Comparison of ENCODE assay signal across 26 cellular contexts in the genomic region with DNA sequence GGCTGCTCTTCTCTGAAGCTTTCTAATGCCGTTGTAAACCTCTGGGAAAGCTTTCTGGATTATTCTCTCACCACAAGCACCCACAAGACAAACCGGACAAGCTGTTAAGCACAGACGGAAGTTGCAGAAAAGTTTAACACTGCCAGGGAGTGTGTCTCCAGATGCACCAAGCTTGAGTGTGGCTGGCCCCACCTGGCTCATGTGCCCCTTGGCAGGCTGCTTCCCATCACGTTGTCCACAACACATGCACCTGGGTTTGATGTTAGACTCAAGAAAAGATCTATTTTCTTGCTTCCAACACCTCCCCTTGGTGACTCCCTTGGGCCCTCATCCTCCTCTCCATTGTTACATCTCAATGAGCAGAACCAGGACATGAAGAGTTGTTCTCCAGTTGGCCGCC.
"Had no signal": no experiment of that assay in that cellular context is flagged by ENCODE, and none has a peak within 500 bp of the region (broad histone marks: within the 10 kb centered on the region; RNA-seq: fewer than 3 reads in every experiment).

No MANE protein-coding gene starts in this region.

- DNase-seq: activated CD4-positive, alpha-beta T cell treated with anti-CD3 and anti-CD28 coated beads for 36 hours; activated CD8-positive, alpha-beta memory T cell treated with anti-CD3 and anti-CD28 coated beads, Interleukin-2, amount 50 U/mL, for 4 hours; activated CD8-positive, alpha-beta T cell treated with anti-CD3 and anti-CD28 coated beads for 36 hours; activated gamma-delta T cell treated with Interleukin-2 at 50 U/mL for 16 hours; activated naive CD4-positive, alpha-beta T cell treated with anti-CD3 and anti-CD28 coated beads, Interleukin-2, amount 10 ng/mL, durations not matched to agents 7 days and 5 days; activated naive CD8-positive, alpha-beta T cell treated with anti-CD3 and anti-CD28 coated beads for 36 hours; activated T-cell treated with anti-CD3 and anti-CD28 coated beads, Interleukin-2, amount 50 U/mL, for 72 hours; caudate nucleus; NCI-H1092 treated with DMSO at 0.1 percent for 48 hours; NCI-H1417 treated with DMSO at 0.1 percent for 48 hours; NCI-H1694 treated with DMSO at 0.1 percent for 48 hours; NCI-H2029 treated with DMSO at 0.1 percent for 48 hours; NCI-H345; NCI-H510A; NCI-H526 treated with DMSO at 0.1 percent for 48 hours; NK-92 treated with Interleukin-12 subunit alpha and Interleukin-12 subunit beta, amount 100 ng/mL, for 24 hours; OCI-M1; RPMI8226; T-cell; T-helper 2 cell; WERI-Rb-1 had no signal

- H3K36me3 Mint-ChIP-seq: activated naive CD4-positive, alpha-beta T cell treated with anti-CD3 and anti-CD28 coated beads, Interleukin-2, amount 10 ng/mL, durations not matched to agents 7 days and 5 days; activated naive CD8-positive, alpha-beta T cell treated with anti-CD3 and anti-CD28 coated beads for 36 hours; T-cell had no signal

- H3K4me3 Mint-ChIP-seq: activated CD4-positive, alpha-beta T cell treated with anti-CD3 and anti-CD28 coated beads for 36 hours; activated CD8-positive, alpha-beta T cell treated with anti-CD3 and anti-CD28 coated beads for 36 hours; activated naive CD4-positive, alpha-beta T cell treated with anti-CD3 and anti-CD28 coated beads, Interleukin-2, amount 10 ng/mL, durations not matched to agents 7 days and 5 days; activated naive CD8-positive, alpha-beta T cell treated with anti-CD3 and anti-CD28 coated beads for 36 hours; activated T-cell treated with anti-CD3 and anti-CD28 coated beads, Interleukin-2, amount 50 U/mL, for 72 hours; T-cell had no signal

- H3K27me3 Mint-ChIP-seq: activated CD8-positive, alpha-beta T cell treated with anti-CD3 and anti-CD28 coated beads for 36 hours had no signal

- ATAC-seq: activated CD4-positive, alpha-beta T cell treated with anti-CD3 and anti-CD28 coated beads for 36 hours; activated CD8-positive, alpha-beta T cell treated with anti-CD3 and anti-CD28 coated beads for 36 hours; activated T-cell treated with anti-CD3 and anti-CD28 coated beads, Interleukin-2, amount 50 U/mL, for 72 hours; Panc1; Right ventricle myocardium inferior; T-cell had no signal

- H3K27ac ChIP-seq: KMS-11, SK-N-MC, WERI-Rb-1 had no signal

- H3K27ac Mint-ChIP-seq: activated CD4-positive, alpha-beta T cell treated with anti-CD3 and anti-CD28 coated beads for 36 hours; activated CD8-positive, alpha-beta T cell treated with anti-CD3 and anti-CD28 coated beads for 36 hours; activated naive CD4-positive, alpha-beta T cell treated with anti-CD3 and anti-CD28 coated beads, Interleukin-2, amount 10 ng/mL, durations not matched to agents 7 days and 5 days; activated T-cell treated with anti-CD3 and anti-CD28 coated beads, Interleukin-2, amount 50 U/mL, for 72 hours; activated T-helper 2 cell treated with anti-CD3 and anti-CD28 coated beads, Interferon-gamma antibody, Interleukin-2, Interleukin-4, amounts not matched to agents 10 μg/mL and 5 μg/mL and 100 μg/mL, durations not matched to agents 14 hours and 24 hours and 36 hours; T-cell had no signal

- H3K36me3 ChIP-seq: WERI-Rb-1 had no signal

- H3K9me3 Mint-ChIP-seq: activated CD8-positive, alpha-beta T cell treated with anti-CD3 and anti-CD28 coated beads for 36 hours; activated naive CD4-positive, alpha-beta T cell treated with anti-CD3 and anti-CD28 coated beads, Interleukin-2, amount 10 ng/mL, durations not matched to agents 7 days and 5 days; activated naive CD8-positive, alpha-beta T cell treated with anti-CD3 and anti-CD28 coated beads for 36 hours; activated T-cell treated with anti-CD3 and anti-CD28 coated beads, Interleukin-2, amount 50 U/mL, for 72 hours; activated T-helper 2 cell treated with anti-CD3 and anti-CD28 coated beads, Interferon-gamma antibody, Interleukin-2, Interleukin-4, amounts not matched to agents 10 μg/mL and 5 μg/mL and 100 μg/mL, durations not matched to agents 14 hours and 24 hours and 36 hours; T-cell had no signal

- H3K4me1 Mint-ChIP-seq: activated CD4-positive, alpha-beta T cell treated with anti-CD3 and anti-CD28 coated beads for 36 hours; activated naive CD4-positive, alpha-beta T cell treated with anti-CD3 and anti-CD28 coated beads, Interleukin-2, amount 10 ng/mL, durations not matched to agents 7 days and 5 days; activated naive CD8-positive, alpha-beta T cell treated with anti-CD3 and anti-CD28 coated beads for 36 hours; T-cell had no signal

- H3K4me3 ChIP-seq: SK-N-MC had no signal
